1 cellular context compared by ENCODE assay signal in genomic region chr1:50968884-50969610, GRCh38.
TF ChIP-seq lines count a peak whose summit lies in the region.

No MANE protein-coding gene starts in this region.

TF ChIP-seq in K562, 482 proteins besides CTCF, POLR2A, EP300 and RAD21 (continued from another document):
- no peak for TF ChIP-seq DEAF1 (CRISPR knock-in tag; IDR thresholded peaks at IDR 0.05)
- TF ChIP-seq COPS2 (conservative IDR thresholded peaks at IDR 0.05) = no peak
- peak in 1 of 2 experiments; percentile 36; a peak in 2 of 4 replicates for TF ChIP-seq UBTF (IDR thresholded peaks at IDR 0.05; ENCODE audit: borderline replicate concordance in 1 of 2, low read depth in 2 of 2, low read length in 2 of 2)
- TF ChIP-seq SAP30 (IDR thresholded peaks at IDR 0.05; ENCODE audit: borderline replicate concordance, insufficient read depth, low read depth, low read length, poor library complexity, severe bottlenecking) = peak; percentile 67
- no peak for TF ChIP-seq NRF1 (conservative IDR thresholded peaks at IDR 0.05 in 1 of 2, IDR thresholded peaks at IDR 0.05 in 1 of 2)
- TF ChIP-seq ZC3H4 (CRISPR knock-in tag; IDR thresholded peaks at IDR 0.05; ENCODE audit: borderline replicate concordance) = peak; percentile 33; the same call in 1 of the 2 replicates
- TF ChIP-seq RBFOX2 (IDR thresholded peaks at IDR 0.05; ENCODE audit: low read depth, low read length) = peak; percentile 76
- TF ChIP-seq CREB3L1 (IDR thresholded peaks at IDR 0.05; ENCODE audit: borderline replicate concordance, low read depth) = 0 out of 2 replicates have a peak, but pooled peaks have one; percentile 31
- TF ChIP-seq ZNF511 (CRISPR knock-in tag; IDR thresholded peaks at IDR 0.05) = peak; percentile 50; the same call in 1 of the 2 replicates
- TF ChIP-seq ZNF512 (tag; IDR thresholded peaks at IDR 0.05) = peak; percentile 68; the same call in 1 of the 2 replicates
- TF ChIP-seq THRAP3 (IDR thresholded peaks at IDR 0.05; ENCODE audit: borderline replicate concordance) = no peak
- 0 out of 2 replicates have a peak, but pooled peaks have one; percentile 53 for TF ChIP-seq ERF (CRISPR knock-in tag; IDR thresholded peaks at IDR 0.05)
- TF ChIP-seq HNRNPL (IDR thresholded peaks at IDR 0.05; ENCODE audit: low read depth, low read length) = peak; percentile 94
- TF ChIP-seq ZSCAN29 (IDR thresholded peaks at IDR 0.05) = no peak
- TF ChIP-seq TAF7 (tag; IDR thresholded peaks at IDR 0.05) = peak; percentile 24; the same call in 1 of the 2 replicates
- TF ChIP-seq RNF2 (IDR thresholded peaks at IDR 0.05) = no peak
- peak; percentile 46 for TF ChIP-seq RBM22 (IDR thresholded peaks at IDR 0.05; ENCODE audit: low read depth, low read length, poor library complexity, severe bottlenecking)
- TF ChIP-seq ZNF12 (CRISPR knock-in tag; IDR thresholded peaks at IDR 0.05) = no peak
- TF ChIP-seq ZBTB7A (IDR thresholded peaks at IDR 0.05; ENCODE audit: borderline replicate concordance, control insufficient read depth, low read depth, low read length) = no peak; the same call in 1 of the 2 replicates
- no peak for TF ChIP-seq PHF21A (IDR thresholded peaks at IDR 0.05; ENCODE audit: borderline replicate concordance, low read depth)
- no peak for TF ChIP-seq HEY1 (CRISPR knock-in tag; IDR thresholded peaks at IDR 0.05; ENCODE audit: borderline replicate concordance)
- no peak for TF ChIP-seq CEBPB (tag; IDR thresholded peaks at IDR 0.05)
- no peak for TF ChIP-seq CLOCK (CRISPR knock-in tag; IDR thresholded peaks at IDR 0.05; ENCODE audit: borderline replicate concordance)
- TF ChIP-seq KLF6 (CRISPR knock-in tag; IDR thresholded peaks at IDR 0.05; ENCODE audit: borderline replicate concordance) = no peak
- peak; percentile 24 for TF ChIP-seq TBP (optimal IDR thresholded peaks at IDR 0.05; ENCODE audit: low read depth, low read length)
- no peak for TF ChIP-seq SMAD4 (CRISPR knock-in tag; conservative IDR thresholded peaks at IDR 0.05)
- TF ChIP-seq CXXC5 (CRISPR knock-in tag; IDR thresholded peaks at IDR 0.05) = peak; percentile 21; the same call in 1 of the 2 replicates
- TF ChIP-seq ZFP91 (CRISPR knock-in tag; IDR thresholded peaks at IDR 0.05) = peak; percentile 60; the same call in 1 of the 2 replicates
